1 cellular context compared by ENCODE assay signal in the genomic region with DNA sequence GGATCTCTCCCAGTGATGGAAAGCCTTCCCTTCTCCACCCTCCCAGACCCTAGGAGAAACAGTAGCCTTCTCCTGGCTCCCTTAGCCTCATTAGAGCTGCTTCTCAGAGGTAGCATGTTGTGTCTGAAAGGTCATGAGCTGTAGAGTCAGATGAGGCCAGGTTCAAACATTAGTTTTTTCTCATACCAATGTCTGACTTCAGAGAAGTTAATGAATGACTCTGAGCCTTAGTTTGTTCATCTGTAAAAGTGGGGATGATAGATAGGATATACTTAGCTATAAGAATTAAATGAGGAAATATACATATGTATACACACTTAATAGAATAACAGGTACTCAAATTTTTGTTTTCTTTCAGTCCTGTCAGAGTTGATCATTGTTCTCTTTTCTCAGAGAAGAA.
TF ChIP-seq lines count a peak whose summit lies in the region.

No MANE protein-coding gene starts in this region.

TF ChIP-seq in WTC11, 78 proteins besides CTCF, POLR2A, EP300 and RAD21 (continued from another document):
- TF ChIP-seq FOXP4 (CRISPR knock-in tag; IDR thresholded peaks at IDR 0.05), result no peak
- no peak for TF ChIP-seq E2F5 (CRISPR knock-in tag; IDR thresholded peaks at IDR 0.05)
- TF ChIP-seq AFF4 (CRISPR knock-in tag; IDR thresholded peaks at IDR 0.05; ENCODE audit: borderline replicate concordance), result no peak
- TF ChIP-seq, protein P1, sequence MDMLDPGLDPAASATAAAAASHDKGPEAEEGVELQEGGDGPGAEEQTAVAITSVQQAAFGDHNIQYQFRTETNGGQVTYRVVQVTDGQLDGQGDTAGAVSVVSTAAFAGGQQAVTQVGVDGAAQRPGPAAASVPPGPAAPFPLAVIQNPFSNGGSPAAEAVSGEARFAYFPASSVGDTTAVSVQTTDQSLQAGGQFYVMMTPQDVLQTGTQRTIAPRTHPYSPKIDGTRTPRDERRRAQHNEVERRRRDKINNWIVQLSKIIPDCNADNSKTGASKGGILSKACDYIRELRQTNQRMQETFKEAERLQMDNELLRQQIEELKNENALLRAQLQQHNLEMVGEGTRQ (CRISPR knock-in tag; IDR thresholded peaks at IDR 0.05), result no peak
- TF ChIP-seq, protein P2, sequence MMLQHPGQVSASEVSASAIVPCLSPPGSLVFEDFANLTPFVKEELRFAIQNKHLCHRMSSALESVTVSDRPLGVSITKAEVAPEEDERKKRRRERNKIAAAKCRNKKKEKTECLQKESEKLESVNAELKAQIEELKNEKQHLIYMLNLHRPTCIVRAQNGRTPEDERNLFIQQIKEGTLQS (CRISPR knock-in tag; conservative IDR thresholded peaks at IDR 0.05), result no peak
- TF ChIP-seq ZNF425 (CRISPR knock-in tag; conservative IDR thresholded peaks at IDR 0.05), result no peak
TF ChIP-seq in WTC11: peak in this region for 0.
